In the genomic region with DNA sequence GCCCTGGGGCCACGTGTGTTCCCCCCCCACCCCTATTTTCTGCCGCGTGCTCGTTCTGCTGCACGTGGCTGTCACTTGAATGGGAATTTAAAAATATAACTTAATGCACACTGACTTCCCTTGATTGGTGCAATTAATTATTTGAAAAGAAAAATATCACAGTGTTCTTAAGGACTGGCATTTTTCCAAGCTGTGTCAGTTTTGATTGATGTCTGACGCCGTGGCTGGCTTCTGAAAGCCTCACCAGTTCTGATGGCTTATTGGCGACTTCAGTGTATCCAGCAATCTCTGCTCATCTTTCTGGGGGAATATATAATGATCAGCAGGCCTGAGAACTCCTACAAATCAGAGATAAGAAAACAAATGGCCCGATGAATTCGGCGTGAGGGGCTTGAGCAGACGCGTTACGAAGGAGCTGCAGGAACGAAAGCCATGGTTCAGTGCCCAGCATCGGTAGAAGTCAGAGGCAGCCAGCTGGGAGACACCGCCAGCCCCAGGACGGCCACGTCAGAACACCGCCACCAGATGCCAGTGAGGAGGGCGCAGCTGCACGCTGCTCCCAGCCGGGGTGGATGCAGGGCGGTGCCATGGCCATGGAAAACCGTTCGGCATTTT, we compare ENCODE assay signal across 21 cellular contexts.
DNase-seq lines count a peak whose midpoint lies in the region; ATAC-seq and TF ChIP-seq lines count a peak whose summit lies in the region.
"Had no signal": no experiment of that assay in that cellular context is flagged by ENCODE, and none has a peak within 500 bp of the region (broad histone marks: within the 10 kb centered on the region; RNA-seq: fewer than 3 reads in every experiment).

No MANE protein-coding gene starts in this region.

- ATAC-seq in right cardiac atrium = no peak
- ATAC-seq: A549, heart right ventricle, natural killer cell had no signal

- 89% methylated on average over 26 of the region's 26 CpGs for WGBS in right cardiac atrium
- WGBS in sigmoid colon, 2 donors = 93 to 95% methylated on average over 26 of the region's 26 CpGs

- no peaks in the 10 kb centered on the region for H3K4me1 ChIP-seq in right cardiac atrium (ENCODE audit: control insufficient read depth, insufficient read depth, low read length)
- peaks cover 0 to 21% of the 10 kb centered on the region in 2 donors for H3K4me1 ChIP-seq in right atrium auricular region
- H3K4me1 ChIP-seq in sigmoid colon = no peaks in the 10 kb centered on the region
- H3K4me1 ChIP-seq: A549, SJSA1 had no signal

- H3K4me3 ChIP-seq in right cardiac atrium (ENCODE audit: low read length) (no peak overlapping the region), right atrium auricular region (no peak overlapping the region), sigmoid colon (no peak overlapping the region)
- H3K4me3 ChIP-seq: A549, GM23248, heart right ventricle, SJSA1, thoracic aorta had no signal

- TF ChIP-seq CTCF in right atrium auricular region (IDR thresholded peaks at IDR 0.05) (no peak), sigmoid colon (IDR thresholded peaks at IDR 0.05) (no peak)

- H3K27ac ChIP-seq in right cardiac atrium (ENCODE audit: low read length) = no peak overlapping the region
- H3K27ac ChIP-seq in right atrium auricular region = no peak overlapping the region
- H3K27ac ChIP-seq in sigmoid colon = no peak overlapping the region
- H3K27ac ChIP-seq: A549, GM23248, heart right ventricle, SJSA1, thoracic aorta had no signal

- DNase-seq in right cardiac atrium (peak in 2 of 3 donors; percentile 7 to 44), right atrium auricular region (ENCODE audit: low spot score) (no peak), SHP77 (lab: John Stamatoyannopoulos, UW) (peak; percentile 81 to 88), head of caudate nucleus (peak in 33 of 42 donors; percentile 28 to 77 (median 52)), islet precursor cell (no peak), erythroblast (lab: John Stamatoyannopoulos, UW) (no peak), dedifferentiated amniotic fluid mesenchymal stem cell (ENCODE audit: extremely low spot score) (no peak), sigmoid colon (no peak)
- DNase-seq: activated CD8-positive, alpha-beta memory T cell treated with anti-CD3 and anti-CD28 coated beads, Interleukin-2, amount 50 U/mL, for 48 hours; CD4-positive, alpha-beta T cell; DMS79 treated with DMSO at 0.1 percent for 48 hours; effector CD4-positive, alpha-beta T cell; GM23248; heart right ventricle; natural killer cell; NCI-H146; NCI-H524 treated with DMSO at 0.1 percent for 48 hours; T-helper 9 cell had no signal

- H3K27me3 ChIP-seq in right cardiac atrium (ENCODE audit: control insufficient read depth, insufficient read depth) = no peaks in the 10 kb centered on the region
- no peaks in the 10 kb centered on the region for H3K27me3 ChIP-seq in right atrium auricular region
- H3K27me3 ChIP-seq in sigmoid colon = no peaks in the 10 kb centered on the region
- H3K27me3 ChIP-seq: heart right ventricle, SJSA1 had no signal

- TF ChIP-seq EP300 in sigmoid colon (IDR thresholded peaks at IDR 0.05) = no peak

- TF ChIP-seq POLR2A in erythroblast (IDR thresholded peaks at IDR 0.05; ENCODE audit: low read length) = no peak
- TF ChIP-seq POLR2A in sigmoid colon (IDR thresholded peaks at IDR 0.05) = no peak

- intact Hi-C loops in right cardiac atrium (cut with DNase I) = no loop called here
- intact Hi-C loops in head of caudate nucleus (cut with DNase I) = no loop called here
- intact Hi-C loops in sigmoid colon (cut with DNase I) = no loop called here

- no peaks in the 10 kb centered on the region for H3K9me3 ChIP-seq in right cardiac atrium (ENCODE audit: control insufficient read depth, low read length)
- H3K9me3 ChIP-seq in right atrium auricular region = no peaks in the 10 kb centered on the region
- no peaks in the 10 kb centered on the region for H3K9me3 ChIP-seq in sigmoid colon
- H3K9me3 ChIP-seq: A549, heart right ventricle, SJSA1, thoracic aorta had no signal

- H3K36me3 ChIP-seq in right atrium auricular region = peaks cover 52% of the 10 kb centered on the region
- peaks cover 23 to 74% (median 38%) of the 10 kb centered on the region in 4 donors for H3K36me3 ChIP-seq in sigmoid colon

Comparison
In these comparisons a context has a peak if more than half of its experiments do, and no peak if none do; other contexts are left out.
1. DNase-seq: peak in right cardiac atrium (2 of 3), SHP77 (2 of 2) and head of caudate nucleus (33 of 42); none in right atrium auricular region (single experiment), islet precursor cell (single experiment), erythroblast (0 of 2), dedifferentiated amniotic fluid mesenchymal stem cell (single experiment) and sigmoid colon (single experiment).